15 cellular contexts compared by ENCODE assay signal in the genomic region with DNA sequence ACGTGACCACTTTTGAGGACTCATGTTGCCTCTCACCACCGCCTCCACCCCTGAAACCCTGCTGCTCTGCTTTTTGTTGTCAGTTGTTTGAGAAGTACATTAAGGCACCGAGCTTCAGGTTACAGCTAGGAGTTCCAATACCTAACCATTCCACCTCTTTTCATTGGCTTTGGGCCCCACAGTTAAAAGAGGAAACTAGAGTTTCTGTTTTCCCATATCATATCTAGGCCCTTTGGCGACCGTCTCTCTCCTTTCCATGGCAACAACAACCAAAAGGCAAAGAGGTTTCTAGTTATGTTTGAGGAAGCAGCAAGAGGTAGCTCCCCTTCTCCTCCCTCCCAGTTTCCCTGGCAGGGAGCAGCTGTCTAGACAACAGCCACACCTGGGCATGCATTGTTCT. TPM values are rescaled to one million over a fixed set of nuclear protein-coding genes. Genes with fewer than 3 reads are reported as not detected.
DNase-seq lines count a peak whose midpoint lies in the region; ATAC-seq and TF ChIP-seq lines count a peak whose summit lies in the region.
"Had no signal": no experiment of that assay in that cellular context is flagged by ENCODE, and none has a peak within 500 bp of the region (broad histone marks: within the 10 kb centered on the region; RNA-seq: fewer than 3 reads in every experiment).

No MANE protein-coding gene starts in this region.

- no peaks in the 10 kb centered on the region for H3K36me3 Mint-ChIP-seq in activated CD4-positive, alpha-beta T cell treated with anti-CD3 and anti-CD28 coated beads, Interleukin-2, amount 10 ng/mL, durations not matched to agents 7 days and 5 days (ENCODE audit: low read depth)

- CTCF ChIA-PET in activated CD4-positive, alpha-beta T cell treated with anti-CD3 and anti-CD28 coated beads, Interleukin-2, amount 10 ng/mL, durations not matched to agents 7 days and 5 days (lab: Charles Lee), result interaction anchor here (1.2 to 10.8 kb wide), 3 partner anchors 9 to 16 kb away, joined by 3 to 63 read pairs (median 10); no protein-coding TSS in a partner anchor

- TF ChIP-seq EP300 in stomach (IDR thresholded peaks at IDR 0.05), result no peak

- H3K27ac Mint-ChIP-seq in activated CD4-positive, alpha-beta T cell treated with anti-CD3 and anti-CD28 coated beads, Interleukin-2, amount 10 ng/mL, durations not matched to agents 7 days and 5 days, result no peak overlapping the region
- H3K27ac Mint-ChIP-seq: activated CD8-positive, alpha-beta T cell treated with anti-CD3 and anti-CD28 coated beads, Interleukin-2, amount 10 ng/mL, durations not matched to agents 7 days and 5 days had no signal

- 32 to 53% (median 44%) methylated on average over 5 of the region's 5 CpGs for WGBS in stomach, 5 donors

- DNase-seq in DMS53 (lab: John Stamatoyannopoulos, UW), result peak; percentile 39
- no peak for DNase-seq in DMS53 treated with DMSO at 0.1 percent for 48 hours (lab: John Stamatoyannopoulos, UW; ENCODE audit: unreplicated experiment)
- peak; percentile 100 for DNase-seq in NCI-H2081 treated with DMSO at 0.1 percent for 48 hours (lab: John Stamatoyannopoulos, UW)
- peak; percentile 40 for DNase-seq in SHP77 treated with DMSO at 0.1 percent for 48 hours (lab: John Stamatoyannopoulos, UW)
- DNase-seq in stomach, result no peak
- no peak for DNase-seq in activated CD4-positive, alpha-beta T cell treated with anti-CD3 and anti-CD28 coated beads, Interleukin-2, amount 10 ng/mL, durations not matched to agents 7 days and 5 days
- DNase-seq: activated CD8-positive, alpha-beta T cell treated with anti-CD3 and anti-CD28 coated beads, Interleukin-2, amount 10 ng/mL, durations not matched to agents 7 days and 5 days; heart right ventricle; PC-9; small intestine; T-helper 2 cell; transverse colon had no signal

- peaks cover 2% of the 10 kb centered on the region for H3K4me1 Mint-ChIP-seq in activated CD4-positive, alpha-beta T cell treated with anti-CD3 and anti-CD28 coated beads, Interleukin-2, amount 10 ng/mL, durations not matched to agents 7 days and 5 days

- no peak for ATAC-seq in GM19467 (IDR thresholded peaks at IDR 0.05; ENCODE audit: unreplicated experiment)
- ATAC-seq: activated CD8-positive, alpha-beta T cell treated with anti-CD3 and anti-CD28 coated beads, Interleukin-2, amount 10 ng/mL, durations not matched to agents 7 days and 5 days; heart right ventricle had no signal

- H3K27ac ChIP-seq in parathyroid adenoma, result no peak overlapping the region
- no peak overlapping the region for H3K27ac ChIP-seq in stomach
- H3K27ac ChIP-seq: 22Rv1, heart right ventricle, transverse colon had no signal

- H3K9me3 ChIP-seq in parathyroid adenoma (ENCODE audit: control insufficient read depth, low read length) (no peaks in the 10 kb centered on the region), stomach (no peaks in the 10 kb centered on the region)
- H3K9me3 ChIP-seq: heart right ventricle, transverse colon had no signal

- H3K9ac ChIP-seq in parathyroid adenoma, result no peak overlapping the region

- H3K4me3 ChIP-seq in parathyroid adenoma (ENCODE audit: low read depth, low read length) (no peak overlapping the region), stomach (no peak overlapping the region)
- H3K4me3 ChIP-seq: heart right ventricle, PC-9, transverse colon had no signal

- no peaks in the 10 kb centered on the region for H3K79me2 ChIP-seq in parathyroid adenoma

- H3K27me3 ChIP-seq in parathyroid adenoma (ENCODE audit: control insufficient read depth, insufficient read depth, low read length) (no peaks in the 10 kb centered on the region), stomach (no peaks in the 10 kb centered on the region)

- H3K4me2 ChIP-seq in parathyroid adenoma (ENCODE audit: low read length), result no peak overlapping the region

- intact Hi-C loops in stomach (cut with DNase I; ENCODE audit: low total_unique reads), result no loop called here

- peak overlapping the region; percentile 38 for H2AFZ ChIP-seq in parathyroid adenoma
- H2AFZ ChIP-seq: PC-9 had no signal

- peaks cover 39% of the 10 kb centered on the region for H3K27me3 Mint-ChIP-seq in activated CD4-positive, alpha-beta T cell treated with anti-CD3 and anti-CD28 coated beads, Interleukin-2, amount 10 ng/mL, durations not matched to agents 7 days and 5 days

- H3K36me3 ChIP-seq in parathyroid adenoma (ENCODE audit: control insufficient read depth, insufficient read depth, low read length) (no peaks in the 10 kb centered on the region), stomach (no peaks in the 10 kb centered on the region)
- H3K36me3 ChIP-seq: heart right ventricle, transverse colon had no signal

- POLR2A ChIA-PET in activated CD4-positive, alpha-beta T cell treated with anti-CD3 and anti-CD28 coated beads, Interleukin-2, amount 10 ng/mL, durations not matched to agents 7 days and 5 days (lab: Charles Lee), result no interaction called here

- no peaks in the 10 kb centered on the region for H3K4me1 ChIP-seq in parathyroid adenoma
- H3K4me1 ChIP-seq in stomach, result peaks cover 0 to 22% (median 2%) of the 10 kb centered on the region in 4 donors
- H3K4me1 ChIP-seq: transverse colon had no signal

- TF ChIP-seq CTCF in parathyroid adenoma (IDR thresholded peaks at IDR 0.05) (no peak), stomach (IDR thresholded peaks at IDR 0.05) (no peak)

- H3K4me3 Mint-ChIP-seq in activated CD4-positive, alpha-beta T cell treated with anti-CD3 and anti-CD28 coated beads, Interleukin-2, amount 10 ng/mL, durations not matched to agents 7 days and 5 days, result no peak overlapping the region
- H3K4me3 Mint-ChIP-seq: activated CD8-positive, alpha-beta T cell treated with anti-CD3 and anti-CD28 coated beads, Interleukin-2, amount 10 ng/mL, durations not matched to agents 7 days and 5 days had no signal

- H3K9me3 Mint-ChIP-seq in activated CD4-positive, alpha-beta T cell treated with anti-CD3 and anti-CD28 coated beads, Interleukin-2, amount 10 ng/mL, durations not matched to agents 7 days and 5 days, result no peaks in the 10 kb centered on the region

- TF ChIP-seq POLR2A in stomach (IDR thresholded peaks at IDR 0.05), result no peak

RNA-seq across cellular contexts. Expression of a gene that starts 5.9 kb away (rescaled TPM):
- total RNA-seq in stomach, result 1 to 10 TPM in 2 of 5 donors, under 1 TPM in 1, not detected in 2; 0.58 to 1.7 (median 1.2) TPM
- polyA plus RNA-seq in stomach, result 1 to 10 TPM; 5.4 to 10.0 (median 5.8) TPM
- under 1 TPM; 0.40 to 0.42 TPM for total RNA-seq in activated CD4-positive, alpha-beta T cell treated with anti-CD3 and anti-CD28 coated beads, Interleukin-2, amount 10 ng/mL, durations not matched to agents 7 days and 5 days

RNA-seq across cellular contexts. Expression of a gene that starts 20.9 kb away (rescaled TPM):
- total RNA-seq in stomach, result 10 to 100 TPM in 4 of 5 donors, 1 to 10 TPM in 1; 4.1 to 65.9 (median 29.0) TPM
- polyA plus RNA-seq in stomach, result 10 to 100 TPM; 11.8 to 28.9 (median 19.2) TPM
- total RNA-seq in activated CD4-positive, alpha-beta T cell treated with anti-CD3 and anti-CD28 coated beads, Interleukin-2, amount 10 ng/mL, durations not matched to agents 7 days and 5 days, result 10 to 100 TPM; 17.9 to 18.8 TPM

RNA-seq across cellular contexts. Expression of a gene that starts 30.1 kb away (rescaled TPM):
- 1 to 10 TPM in 4 of 5 donors, under 1 TPM in 1; 0.58 to 9.0 (median 5.5) TPM for total RNA-seq in stomach
- polyA plus RNA-seq in stomach, result 1 to 10 TPM in 2 of 3 donors, under 1 TPM in 1; 0.37 to 2.7 (median 1.7) TPM
- total RNA-seq in activated CD4-positive, alpha-beta T cell treated with anti-CD3 and anti-CD28 coated beads, Interleukin-2, amount 10 ng/mL, durations not matched to agents 7 days and 5 days, result 1 to 10 TPM; 1.5 to 1.9 TPM

RNA-seq across cellular contexts. Expression of a gene that starts 34.3 kb away (rescaled TPM):
- total RNA-seq in stomach, result 10 to 100 TPM in 1 of 5 donors, 1 to 10 TPM in 3, not detected in 1; 3.2 to 18.3 (median 6.6) TPM
- polyA plus RNA-seq in stomach, result 1 to 10 TPM in 2 of 3 donors, under 1 TPM in 1; 0.61 to 3.0 (median 1.7) TPM
- 1 to 10 TPM; 2.7 to 3.4 TPM for total RNA-seq in activated CD4-positive, alpha-beta T cell treated with anti-CD3 and anti-CD28 coated beads, Interleukin-2, amount 10 ng/mL, durations not matched to agents 7 days and 5 days

RNA-seq across cellular contexts. Expression of a gene that starts 38.7 kb away (rescaled TPM):
- total RNA-seq in stomach, result 10 to 100 TPM; 15.6 to 42.3 (median 25.2) TPM
- polyA plus RNA-seq in stomach, result 10 to 100 TPM; 23.0 to 46.6 (median 38.4) TPM
- total RNA-seq in activated CD4-positive, alpha-beta T cell treated with anti-CD3 and anti-CD28 coated beads, Interleukin-2, amount 10 ng/mL, durations not matched to agents 7 days and 5 days, result 10 to 100 TPM; 36.9 to 44.6 TPM

Comparison
In these comparisons a context has a peak if more than half of its experiments do, and no peak if none do; other contexts are left out.
1. DNase-seq: peak in DMS53 (single experiment), NCI-H2081 treated with DMSO at 0.1 percent for 48 hours (single experiment) and SHP77 treated with DMSO at 0.1 percent for 48 hours (single experiment); none in DMS53 treated with DMSO at 0.1 percent for 48 hours (single experiment), stomach (single experiment) and activated CD4-positive, alpha-beta T cell treated with anti-CD3 and anti-CD28 coated beads, Interleukin-2, amount 10 ng/mL, durations not matched to agents 7 days and 5 days (single experiment).